In genomic region chr2:47043142-47043890, GRCh38 we compare ENCODE assay signal across 8 cellular contexts.
DNase-seq lines count a peak whose midpoint lies in the region; ATAC-seq and TF ChIP-seq lines count a peak whose summit lies in the region.

No MANE protein-coding gene starts in this region.

- TF ChIP-seq RAD21 in Ishikawa (IDR thresholded peaks at IDR 0.05; ENCODE audit: low read depth) = peak; percentile 30; the same call in 1 of the 2 replicates

- DNase-seq in AG09319 (ENCODE audit: extremely low read depth, low read depth) (peak; percentile 63), T47D (ENCODE audit: low read depth in 1 of 2, low spot score in 1 of 2) (peak; percentile 51 to 74), thoracic aorta (ENCODE audit: low spot score) (no peak), SHP77 treated with DMSO at 0.1 percent for 48 hours (lab: John Stamatoyannopoulos, UW) (no peak)

- peaks cover 18% of the 10 kb centered on the region for H3K36me3 ChIP-seq in thoracic aorta

- H3K27ac ChIP-seq in layer of hippocampus (ENCODE audit: low read depth, low read length) (peak overlapping the region; percentile 97), thoracic aorta (peak overlapping the region; percentile 94 to 95)

- ATAC-seq in thoracic aorta (ENCODE audit: insufficient number of reproducible peaks, low FRiP score, low read depth) = peak; percentile 90
- ATAC-seq in HG02840 (IDR thresholded peaks at IDR 0.05; ENCODE audit: low FRiP score, unreplicated experiment) = no peak
- no peak for ATAC-seq in GM19397 (IDR thresholded peaks at IDR 0.05; ENCODE audit: unreplicated experiment)

- in situ Hi-C loops in T47D (cut with HindIII; ENCODE audit: low pct_unique_long_range_greater_than_20kb, low sequenced_read_pairs) = no loop called here

- peaks cover 34 to 64% of the 10 kb centered on the region in 2 donors for H3K4me1 ChIP-seq in thoracic aorta (ENCODE audit: control insufficient read depth in 1 of 2, low read depth in 2 of 2)

- peak; percentile 7; the same call in 1 of the 2 replicates for TF ChIP-seq CTCF in AG09319 (IDR thresholded peaks at IDR 0.05; ENCODE audit: low read depth, low read length)
- no peak for TF ChIP-seq CTCF in thoracic aorta (IDR thresholded peaks at IDR 0.05)

- H3K27me3 ChIP-seq in layer of hippocampus (ENCODE audit: control insufficient read depth, insufficient read depth, low read length) = no peaks in the 10 kb centered on the region
- H3K27me3 ChIP-seq in thoracic aorta (replicated peaks; ENCODE audit: insufficient read depth) = no peaks in the 10 kb centered on the region

- H3K4me3 ChIP-seq in thoracic aorta = peak overlapping the region; percentile 38

- no peaks in the 10 kb centered on the region for H3K9me3 ChIP-seq in thoracic aorta

- peak; percentile 22; the same call in 1 of the 2 replicates for TF ChIP-seq EP300 in Ishikawa (IDR thresholded peaks at IDR 0.05; ENCODE audit: borderline replicate concordance)

TF ChIP-seq in Ishikawa, 13 proteins besides CTCF, POLR2A, EP300 and RAD21:
- TF ChIP-seq YY1 (IDR thresholded peaks at IDR 0.05; ENCODE audit: low read depth) (no peak), TEAD4 (IDR thresholded peaks at IDR 0.05) (peak; percentile 80), EGR1 (IDR thresholded peaks at IDR 0.05) (no peak), FOXM1 (IDR thresholded peaks at IDR 0.05; ENCODE audit: borderline replicate concordance, low read depth) (peak; percentile 42; the same call in 1 of the 2 replicates), MAX (IDR thresholded peaks at IDR 0.05) (0 out of 2 replicates have a peak, but pooled peaks have one; percentile 23), TCF12 (IDR thresholded peaks at IDR 0.05; ENCODE audit: low read depth) (peak; percentile 70; the same call in 1 of the 2 replicates), NFIC (IDR thresholded peaks at IDR 0.05) (0 out of 2 replicates have a peak, but pooled peaks have one; percentile 8)
- TF ChIP-seq, protein P1, sequence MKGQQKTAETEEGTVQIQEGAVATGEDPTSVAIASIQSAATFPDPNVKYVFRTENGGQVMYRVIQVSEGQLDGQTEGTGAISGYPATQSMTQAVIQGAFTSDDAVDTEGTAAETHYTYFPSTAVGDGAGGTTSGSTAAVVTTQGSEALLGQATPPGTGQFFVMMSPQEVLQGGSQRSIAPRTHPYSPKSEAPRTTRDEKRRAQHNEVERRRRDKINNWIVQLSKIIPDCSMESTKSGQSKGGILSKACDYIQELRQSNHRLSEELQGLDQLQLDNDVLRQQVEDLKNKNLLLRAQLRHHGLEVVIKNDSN (IDR thresholded peaks at IDR 0.05) = peak; percentile 32; the same call in 1 of the 2 replicates

Comparison
In these comparisons a context has a peak if more than half of its experiments do, and no peak if none do; other contexts are left out.
1. DNase-seq: peak in AG09319 (single experiment) and T47D (2 of 2); none in thoracic aorta (single experiment) and SHP77 treated with DMSO at 0.1 percent for 48 hours (single experiment).